17 cellular contexts compared by ENCODE assay signal in the genomic region with DNA sequence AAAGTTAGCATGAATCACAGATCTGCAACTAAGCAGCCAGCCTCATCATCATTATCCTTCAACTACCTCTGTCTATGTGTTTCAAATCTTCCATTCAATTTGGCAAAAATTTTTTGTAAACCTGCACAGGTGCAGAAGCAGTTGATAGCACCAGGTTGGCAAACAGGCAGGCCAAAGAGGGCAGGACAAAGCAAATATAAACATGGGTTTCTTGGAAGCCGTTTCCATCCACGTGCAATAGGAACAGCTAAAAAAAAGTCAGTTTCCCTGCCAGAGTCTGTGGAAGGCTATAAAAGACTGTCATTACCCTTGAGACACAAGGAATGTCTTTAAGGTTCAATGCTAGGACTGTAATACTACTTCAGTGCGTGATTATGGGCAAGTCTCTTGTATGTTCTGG.
"Had no signal": no experiment of that assay in that cellular context is flagged by ENCODE, and none has a peak within 500 bp of the region (broad histone marks: within the 10 kb centered on the region; RNA-seq: fewer than 3 reads in every experiment).

No MANE protein-coding gene starts in this region.

- H3K27ac ChIP-seq: adrenal gland, cardiac muscle cell, right lobe of liver, testis, upper lobe of right lung had no signal

- H3K27me3 ChIP-seq: adrenal gland, cardiac muscle cell, right lobe of liver, testis, upper lobe of right lung had no signal

- ATAC-seq: activated T-cell treated with anti-CD3 and anti-CD28 coated beads, Interleukin-2, amount 50 U/mL, for 4 hours; esophagus mucosa; left ventricle myocardium superior; natural killer cell treated with Interleukin-12 subunit alpha and Interleukin-12 subunit beta and Interleukin-15 and Interleukin-18, amount 100 ng/mL, for 72 hours; stimulated activated naive CD8-positive, alpha-beta T cell treated with anti-CD3 and anti-CD28 coated beads, Interleukin-15, amount 100 ng/mL, for 72 hours; upper lobe of right lung had no signal

- H3K36me3 ChIP-seq: adrenal gland, cardiac muscle cell, right lobe of liver, upper lobe of right lung had no signal

- H3K4me3 ChIP-seq: adrenal gland, cardiac muscle cell, right lobe of liver, testis, upper lobe of right lung had no signal

- DNase-seq: activated CD4-positive, alpha-beta memory T cell treated with anti-CD3 and anti-CD28 coated beads for 36 hours; activated CD4-positive, alpha-beta T cell treated with anti-CD3 and anti-CD28 coated beads for 1 hour; activated effector memory CD4-positive, alpha-beta T cell treated with Interleukin-2 at 50 U/mL for 16 hours; activated naive CD4-positive, alpha-beta T cell treated with anti-CD3 and anti-CD28 coated beads, Interleukin-2, amount 50 U/mL, for 16 hours; activated T-cell treated with anti-CD3 and anti-CD28 coated beads, Interleukin-2, amount 50 U/mL, for 4 hours; adrenal gland; left ventricle myocardium superior; mesenchymal stem cell; right lobe of liver; stimulated activated naive CD8-positive, alpha-beta T cell treated with anti-CD3 and anti-CD28 coated beads, Interleukin-15, amount 100 ng/mL, for 72 hours; T-helper 1 cell; T1000; testis; upper lobe of right lung had no signal

- H3K4me1 ChIP-seq: adrenal gland, right lobe of liver, testis, upper lobe of right lung had no signal

- H3K9me3 ChIP-seq: adrenal gland, right lobe of liver, testis, upper lobe of right lung had no signal
